ENCODE assay signal across 8 cellular contexts in the genomic region with DNA sequence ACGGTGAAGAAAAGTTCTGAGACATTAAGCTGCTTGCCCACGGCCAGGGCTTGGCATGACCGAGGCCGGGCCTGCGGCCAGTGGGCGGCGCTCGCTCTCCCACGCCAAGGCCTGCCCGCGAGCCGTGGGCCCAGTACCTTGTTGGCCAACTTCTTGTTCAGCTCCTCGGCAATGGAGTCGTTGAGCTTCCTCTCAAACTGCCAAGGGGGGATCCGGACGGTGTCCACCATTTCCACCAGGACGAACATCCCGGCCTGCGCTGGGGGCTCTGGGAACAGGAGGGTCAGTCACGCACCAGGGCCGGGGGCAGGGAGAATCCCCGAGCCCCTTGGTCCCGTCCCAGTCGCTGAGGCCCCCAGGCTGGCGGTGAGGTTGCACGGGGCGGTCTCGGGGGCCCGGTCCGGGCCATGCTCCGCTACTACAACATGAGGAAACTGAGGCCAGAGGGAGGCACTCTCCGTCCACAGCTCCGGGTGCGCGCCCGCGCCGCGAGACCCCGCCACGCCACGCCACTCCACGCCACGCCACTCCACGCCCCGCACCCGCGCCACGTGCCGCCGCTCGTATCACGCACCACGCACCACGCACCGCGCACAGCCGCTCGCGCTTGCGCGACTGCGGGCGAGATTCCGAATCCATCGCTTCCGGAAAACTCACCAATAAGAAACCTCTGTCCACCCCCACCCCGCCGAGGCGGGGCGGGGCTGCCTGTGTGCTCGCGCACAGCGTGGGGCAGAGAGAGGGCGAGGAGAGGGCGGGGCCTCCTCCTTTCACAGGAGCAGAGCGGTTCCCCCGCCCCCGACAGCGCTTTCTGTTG. TPM values are rescaled to one million over a fixed set of nuclear protein-coding genes. Genes with fewer than 3 reads are reported as not detected.
DNase-seq lines count a peak whose midpoint lies in the region; TF ChIP-seq lines count a peak whose summit lies in the region.

A gene with protein sequence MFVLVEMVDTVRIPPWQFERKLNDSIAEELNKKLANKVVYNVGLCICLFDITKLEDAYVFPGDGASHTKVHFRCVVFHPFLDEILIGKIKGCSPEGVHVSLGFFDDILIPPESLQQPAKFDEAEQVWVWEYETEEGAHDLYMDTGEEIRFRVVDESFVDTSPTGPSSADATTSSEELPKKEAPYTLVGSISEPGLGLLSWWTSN (minus strand): TSS at position 617 of the 817 bp plus-strand sequence. CDS start 369 bp downstream, at position 248.

- H3K36me3 ChIP-seq in SK-N-MC (ENCODE audit: insufficient read depth, low read length) (peaks cover 21% of the 10 kb centered on the region), suprapubic skin (peaks cover 9% of the 10 kb centered on the region)

- H3K9ac ChIP-seq in SK-N-MC (ENCODE audit: insufficient read length), result peak within 1 kb of the TSS; percentile 96

- no peaks in the 10 kb centered on the region for H3K9me3 Mint-ChIP-seq in HFFc6
- H3K9me3 Mint-ChIP-seq in activated naive CD4-positive, alpha-beta T cell treated with anti-CD3 and anti-CD28 coated beads, Interleukin-2, amount 10 ng/mL, durations not matched to agents 7 days and 5 days, result no peaks in the 10 kb centered on the region

- peaks cover 25% of the 10 kb centered on the region for H3K4me1 ChIP-seq in suprapubic skin

- 0% methylated on average over 17 of the region's 80 CpGs for WGBS in suprapubic skin

- peaks cover 53% of the 10 kb centered on the region for H3K4me1 Mint-ChIP-seq in HFFc6 (ENCODE audit: low read depth)
- H3K4me1 Mint-ChIP-seq in activated naive CD4-positive, alpha-beta T cell treated with anti-CD3 and anti-CD28 coated beads, Interleukin-2, amount 10 ng/mL, durations not matched to agents 7 days and 5 days, result peaks cover 39% of the 10 kb centered on the region

- H3K27ac ChIP-seq in SK-N-MC, result peak within 1 kb of the TSS; percentile 65
- H3K27ac ChIP-seq in suprapubic skin, result peak within 1 kb of the TSS; percentile 92

- DNase-seq in HFFc6 (peak; percentile 97), NB4 (ENCODE audit: low read depth) (peak; percentile 97), SK-N-MC (ENCODE audit: low read depth, low spot score) (peak; percentile 79), germinal center (ENCODE audit: low spot score) (peak; percentile 98), nucleus accumbens (lab: John Stamatoyannopoulos, UW) (peak; percentile 79 to 99 (median 97)), suprapubic skin (ENCODE audit: low spot score in 2 of 2) (peak; percentile 98 to 99)
- DNase-seq in activated naive CD4-positive, alpha-beta T cell treated with anti-CD3 and anti-CD28 coated beads, Interleukin-2, amount 10 ng/mL, durations not matched to agents 7 days and 5 days, result peak; percentile 99

- CTCF ChIA-PET in activated naive CD4-positive, alpha-beta T cell treated with anti-CD3 and anti-CD28 coated beads, Interleukin-2, amount 10 ng/mL, durations not matched to agents 7 days and 5 days (lab: Charles Lee), result interaction anchor here (0.7 to 1.4 kb wide), 5 partner anchors 9 to 77 kb away, joined by 3 to 8 read pairs (median 3); a partner anchor contains a TSS

- peak within 1 kb of the TSS; percentile 87 for H3K27ac Mint-ChIP-seq in HFFc6
- H3K27ac Mint-ChIP-seq in activated naive CD4-positive, alpha-beta T cell treated with anti-CD3 and anti-CD28 coated beads, Interleukin-2, amount 10 ng/mL, durations not matched to agents 7 days and 5 days, result peak within 1 kb of the TSS; percentile 96

- TF ChIP-seq CTCF in HFFc6 (IDR thresholded peaks at IDR 0.05) (peak; percentile 85), NB4 (IDR thresholded peaks at IDR 0.05; ENCODE audit: low read depth, low read length) (peak; percentile 75), suprapubic skin (IDR thresholded peaks at IDR 0.05) (peak in 1 of 2 donors; percentile 46)

- H3K27me3 ChIP-seq in suprapubic skin, result no peaks in the 10 kb centered on the region

- H3K27me3 Mint-ChIP-seq in HFFc6 (ENCODE audit: insufficient read depth), result no peaks in the 10 kb centered on the region; the same call in 1 of the 2 replicates
- H3K27me3 Mint-ChIP-seq in activated naive CD4-positive, alpha-beta T cell treated with anti-CD3 and anti-CD28 coated beads, Interleukin-2, amount 10 ng/mL, durations not matched to agents 7 days and 5 days, result peaks cover 11% of the 10 kb centered on the region

- peak within 1 kb of the TSS; percentile 69 for H3K4me3 ChIP-seq in GM08714 (ENCODE audit: low read length)
- H3K4me3 ChIP-seq in NB4 (ENCODE audit: low read depth, low read length), result peak within 1 kb of the TSS; percentile 94
- H3K4me3 ChIP-seq in SK-N-MC, result peak within 1 kb of the TSS; percentile 85
- peak within 1 kb of the TSS; percentile 83 for H3K4me3 ChIP-seq in suprapubic skin

- H3K9me3 ChIP-seq in SK-N-MC (ENCODE audit: low read depth, low read length), result no peaks in the 10 kb centered on the region
- H3K9me3 ChIP-seq in suprapubic skin, result no peaks in the 10 kb centered on the region

- TF ChIP-seq POLR2A in NB4 (IDR thresholded peaks at IDR 0.05; ENCODE audit: extremely low read depth, insufficient read length) (peak; percentile 46), suprapubic skin (IDR thresholded peaks at IDR 0.05) (no peak)

- peaks cover 14% of the 10 kb centered on the region for H3K36me3 Mint-ChIP-seq in HFFc6 (ENCODE audit: low read depth)
- H3K36me3 Mint-ChIP-seq in activated naive CD4-positive, alpha-beta T cell treated with anti-CD3 and anti-CD28 coated beads, Interleukin-2, amount 10 ng/mL, durations not matched to agents 7 days and 5 days, result peaks cover 17% of the 10 kb centered on the region

- peak within 1 kb of the TSS; percentile 86 for H3K4me3 Mint-ChIP-seq in HFFc6
- peak within 1 kb of the TSS; percentile 96 for H3K4me3 Mint-ChIP-seq in activated naive CD4-positive, alpha-beta T cell treated with anti-CD3 and anti-CD28 coated beads, Interleukin-2, amount 10 ng/mL, durations not matched to agents 7 days and 5 days

- TF ChIP-seq EP300 in suprapubic skin (IDR thresholded peaks at IDR 0.05), result no peak

RNA-seq across cellular contexts. Expression of the gene that starts here (rescaled TPM):
- 10 to 100 TPM; 50.9 to 72.1 (median 56.0) TPM for total RNA-seq in HFFc6 (2021; fragmentation: NEBNext Ultra II Directional; extraction: Animal tissue kit (Norgen Biotek cat#: 25700))
- 10 to 100 TPM; 18.5 to 32.7 (median 23.5) TPM for total RNA-seq in suprapubic skin

Comparison
In these comparisons a context has a peak if more than half of its experiments do, and no peak if none do; other contexts are left out.
1. Peak in every context shown above with its lines: DNase-seq, H3K4me3 ChIP-seq and H3K27ac ChIP-seq.